In genomic region chr1:108665047-108665446, GRCh38 we compare ENCODE assay signal across 17 cellular contexts. TPM values are rescaled to one million over a fixed set of nuclear protein-coding genes. Genes with fewer than 3 reads are reported as not detected.
DNase-seq lines count a peak whose midpoint lies in the region; ATAC-seq and TF ChIP-seq lines count a peak whose summit lies in the region.
"Had no signal": no experiment of that assay in that cellular context is flagged by ENCODE, and none has a peak within 500 bp of the region (broad histone marks: within the 10 kb centered on the region; RNA-seq: fewer than 3 reads in every experiment).

No MANE protein-coding gene starts in this region.

- H3K27ac Mint-ChIP-seq in T-helper 17 cell, result peak overlapping the region; percentile 45
- H3K27ac Mint-ChIP-seq in dendritic cell treated with granulocyte-macrophage colony-stimulating factor and Interleukin-4, amounts not matched to agents 40 ng/mL and 50 ng/mL, for 4 days, result peak overlapping the region; percentile 66
- H3K27ac Mint-ChIP-seq: CD4-positive, alpha-beta T cell had no signal

- no peak overlapping the region for H3K4me3 Mint-ChIP-seq in T-helper 17 cell
- no peak overlapping the region for H3K4me3 Mint-ChIP-seq in dendritic cell treated with granulocyte-macrophage colony-stimulating factor and Interleukin-4, amounts not matched to agents 40 ng/mL and 50 ng/mL, for 4 days
- H3K4me3 Mint-ChIP-seq: CD4-positive, alpha-beta T cell had no signal

- no peak for DNase-seq in T-helper 17 cell
- no peak for DNase-seq in COLO829 (ENCODE audit: low spot score)
- DNase-seq in stimulated activated CD4-positive, alpha-beta T cell treated with anti-CD3 and anti-CD28 coated beads, Interleukin-4, amount 100 ng/mL, for 4 hours, result no peak
- no peak for DNase-seq in NAMALWA (ENCODE audit: low spot score)
- DNase-seq: AML-193; CD4-positive, alpha-beta T cell; DMS153; DMS79; GDM1; GM23248; IMR-90 had no signal

- H3K27me3 Mint-ChIP-seq in T-helper 17 cell, result no peaks in the 10 kb centered on the region
- peaks cover 2% of the 10 kb centered on the region for H3K27me3 Mint-ChIP-seq in dendritic cell treated with granulocyte-macrophage colony-stimulating factor and Interleukin-4, amounts not matched to agents 40 ng/mL and 50 ng/mL, for 4 days
- H3K27me3 Mint-ChIP-seq: CD4-positive, alpha-beta T cell had no signal

- H3K27ac ChIP-seq in neutrophil, result peak overlapping the region; percentile 61
- H3K27ac ChIP-seq: C4-2B, GM23248 had no signal

- H3K27me3 ChIP-seq in neutrophil, result no peaks in the 10 kb centered on the region

- no peaks in the 10 kb centered on the region for H3K9me3 Mint-ChIP-seq in dendritic cell treated with granulocyte-macrophage colony-stimulating factor and Interleukin-4, amounts not matched to agents 40 ng/mL and 50 ng/mL, for 4 days
- H3K9me3 Mint-ChIP-seq: CD4-positive, alpha-beta T cell had no signal

- no peaks in the 10 kb centered on the region for H3K36me3 Mint-ChIP-seq in T-helper 17 cell (ENCODE audit: low read depth)
- H3K36me3 Mint-ChIP-seq in dendritic cell treated with granulocyte-macrophage colony-stimulating factor and Interleukin-4, amounts not matched to agents 40 ng/mL and 50 ng/mL, for 4 days (ENCODE audit: low read depth), result peaks cover 6% of the 10 kb centered on the region

- no peak for ATAC-seq in T-helper 17 cell

- peaks cover 16 to 18% of the 10 kb centered on the region in 2 experiments for H3K4me1 ChIP-seq in neutrophil (ENCODE audit: control insufficient read depth in 1 of 2, insufficient read depth in 1 of 2, low read depth in 1 of 2, low read length in 1 of 2)
- H3K4me1 ChIP-seq: HAP-1 had no signal

- intact Hi-C loops in dendritic cell treated with granulocyte-macrophage colony-stimulating factor and Interleukin-4, amounts not matched to agents 40 ng/mL and 50 ng/mL, for 4 days (cut with micrococcal nuclease), result no loop called here

- no peaks in the 10 kb centered on the region for H3K9me3 ChIP-seq in T-helper 17 cell (ENCODE audit: control insufficient read depth, low read length, poor library complexity, severe bottlenecking)
- H3K9me3 ChIP-seq in neutrophil, result no peaks in the 10 kb centered on the region
- H3K9me3 ChIP-seq: HAP-1 had no signal

- no peak overlapping the region for H3K4me3 ChIP-seq in neutrophil (ENCODE audit: low read depth in 1 of 2, low read length in 1 of 2)
- H3K4me3 ChIP-seq: GM23248, HAP-1 had no signal

- no peak for TF ChIP-seq CTCF in neutrophil (IDR thresholded peaks at IDR 0.05)

- H3K36me3 ChIP-seq in neutrophil, result no peaks in the 10 kb centered on the region
- H3K36me3 ChIP-seq: HAP-1 had no signal

- peaks cover 14% of the 10 kb centered on the region for H3K4me1 Mint-ChIP-seq in T-helper 17 cell
- peaks cover 19% of the 10 kb centered on the region for H3K4me1 Mint-ChIP-seq in dendritic cell treated with granulocyte-macrophage colony-stimulating factor and Interleukin-4, amounts not matched to agents 40 ng/mL and 50 ng/mL, for 4 days (ENCODE audit: low read depth)

RNA-seq across cellular contexts. Expression of gene HENMT1, which starts 4.2 kb away (rescaled TPM):
- total RNA-seq in T-helper 17 cell, result 10 to 100 TPM in 1 of 2 donors, 1 to 10 TPM in 1; 9.2 to 10.3 TPM
- total RNA-seq: Daoy, H4 had no signal

RNA-seq across cellular contexts. Expression of gene PRPF38B, which starts 27.1 kb away (rescaled TPM):
- total RNA-seq in T-helper 17 cell, result 100 to 1,000 TPM; 124 to 134 TPM

RNA-seq across cellular contexts. Expression of gene FNDC7, which starts 47.7 kb away (rescaled TPM):
- under 1 TPM; 0.18 to 0.35 TPM for total RNA-seq in T-helper 17 cell
- total RNA-seq: GM23248, H4, IMR-90 had no signal
